In the genomic region with DNA sequence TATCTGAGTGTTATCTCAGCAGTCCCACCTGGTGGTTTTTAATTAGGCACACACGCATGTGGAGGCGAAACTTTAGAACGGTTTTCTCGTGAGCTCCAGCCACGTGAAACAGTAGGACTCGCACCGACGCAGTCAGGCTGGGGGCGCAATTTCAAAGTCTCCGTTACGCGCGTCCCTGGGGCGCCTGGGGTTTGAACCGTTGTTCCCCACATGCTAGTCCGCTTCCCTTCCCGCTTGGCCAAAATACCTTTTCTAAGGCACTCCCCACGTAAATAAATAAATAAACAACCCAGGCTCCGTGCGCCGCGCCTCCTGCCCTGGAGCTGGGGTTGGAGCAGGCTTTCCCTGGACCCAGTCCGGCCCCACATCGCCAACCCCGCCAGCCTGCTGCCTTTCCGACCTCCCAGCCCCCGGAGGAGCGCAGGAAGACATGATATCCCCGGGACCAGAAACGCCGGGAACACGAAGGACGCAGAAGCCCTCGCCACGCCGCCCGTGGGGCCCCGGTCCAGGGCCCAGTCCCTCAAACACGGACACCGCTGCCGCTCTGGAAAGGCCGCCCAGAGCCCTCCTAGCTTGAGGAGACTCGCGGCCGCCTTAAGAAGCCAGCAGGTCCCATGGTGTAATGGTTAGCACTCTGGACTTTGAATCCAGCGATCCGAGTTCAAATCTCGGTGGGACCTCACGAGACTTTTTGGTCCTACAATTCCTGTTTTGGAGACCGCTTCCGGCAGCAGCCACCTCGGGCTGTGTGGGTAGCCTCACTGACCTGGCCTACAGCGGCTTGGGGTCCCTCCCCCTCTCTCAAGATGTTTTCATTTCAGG, we compare ENCODE assay signal across 8 cellular contexts. TPM values are rescaled to one million over a fixed set of nuclear protein-coding genes. Genes with fewer than 3 reads are reported as not detected.
A peak's percentile ranks its signal among the peaks of the same experiment; 100 is the strongest.
DNase-seq lines count a peak whose midpoint lies in the region; ATAC-seq, FAIRE-seq and TF ChIP-seq lines count a peak whose summit lies in the region.

No MANE protein-coding gene starts in this region.

- no peak for TF ChIP-seq EP300 in H1 (IDR thresholded peaks at IDR 0.05; ENCODE audit: borderline replicate concordance in 1 of 2, low read depth in 2 of 2, low read length in 2 of 2)

- peaks cover 13% of the 10 kb centered on the region for H3K23me2 ChIP-seq in H1 (ENCODE audit: low read depth, low read length)

- peak overlapping the region; percentile 78 to 97 (median 95) for H3K4me3 ChIP-seq in H1 (ENCODE audit: extremely low read depth in 1 of 4, insufficient read depth in 2 of 4, low read depth in 3 of 4, low read length in 4 of 4)
- peak overlapping the region; percentile 93 for H3K4me3 ChIP-seq in mesendoderm (ENCODE audit: low read length)

- CTCF ChIA-PET in H1 (lab: Charles Lee; ENCODE audit: partially characterized antibody): interaction anchor here (0.6 to 1.5 kb wide), 7 partner anchors 10 to 99 kb away, joined by 3 to 7 read pairs (median 4); no protein-coding TSS in a partner anchor

- DNase-seq in COLO829 (ENCODE audit: low spot score) (peak; percentile 58), HT-29 (ENCODE audit: low spot score) (peak; percentile 97), H1 (ENCODE audit: low read depth in 1 of 2, low spot score in 2 of 2) (peak; percentile 70 to 99), mesendoderm (peak; percentile 94)
- DNase-seq in NK-92 treated with Interleukin-12 subunit alpha and Interleukin-12 subunit beta, amount 100 ng/mL, for 24 hours (lab: John Stamatoyannopoulos, UW): peak; percentile 80
- peak; percentile 77 to 93 for DNase-seq in activated CD8-positive, alpha-beta memory T cell treated with anti-CD3 and anti-CD28 coated beads for 4 hours (ENCODE audit: low read depth in 2 of 2)
- DNase-seq in stimulated activated CD8-positive, alpha-beta memory T cell treated with anti-CD3 and anti-CD28 coated beads, Interleukin-15, amount 100 ng/mL, for 1 hour (ENCODE audit: low read depth): peak; percentile 92

- no peaks in the 10 kb centered on the region for H3K79me2 ChIP-seq in H1 (ENCODE audit: control insufficient read depth in 1 of 2, insufficient read depth in 2 of 2, low read length in 2 of 2)
- H3K79me2 ChIP-seq in mesendoderm (ENCODE audit: control insufficient read depth, insufficient read depth, low read length): no peaks in the 10 kb centered on the region

- no peak overlapping the region; the same call in 1 of the 2 replicates for H2BK12ac ChIP-seq in H1 (ENCODE audit: low read depth, low read length)

- peak overlapping the region; percentile 79 for H2AFZ ChIP-seq in H1 (ENCODE audit: low read length)

- H2BK120ac ChIP-seq in H1 (replicated peaks; ENCODE audit: low read depth, low read length): no peak overlapping the region
- peak overlapping the region; percentile 52 for H2BK120ac ChIP-seq in mesendoderm (ENCODE audit: low read depth, low read length)

- peak in 2 of 3 experiments; percentile 3 to 23; a peak in 2 of 4 replicates for TF ChIP-seq CTCF in H1 (IDR thresholded peaks at IDR 0.05; ENCODE audit: control extremely low read depth in 1 of 3, insufficient read depth in 1 of 3, low read depth in 1 of 3, low read length in 3 of 3)

- ATAC-seq in GM21367 (IDR thresholded peaks at IDR 0.05; ENCODE audit: unreplicated experiment): peak; percentile 34

- no peaks in the 10 kb centered on the region for H4K20me1 ChIP-seq in H1 (replicated peaks in 1 of 2; ENCODE audit: control insufficient read depth in 1 of 2, insufficient read depth in 2 of 2, low read length in 2 of 2)

- H3K27me3 ChIP-seq in H1 (replicated peaks in 1 of 4; ENCODE audit: control insufficient read depth in 3 of 4, extremely low read depth in 1 of 4, insufficient read depth in 3 of 4, low read length in 3 of 4) (no peaks in the 10 kb centered on the region), mesendoderm (ENCODE audit: insufficient read depth, low read length, poor library complexity) (no peaks in the 10 kb centered on the region)

- TF ChIP-seq POLR2A in H1 (IDR thresholded peaks at IDR 0.05; ENCODE audit: control extremely low read depth in 1 of 2, low read depth in 2 of 2, low read length in 2 of 2): peak in 1 of 2 experiments; percentile 35; a peak in 2 of 3 replicates

- 1% methylated on average over 53 of the region's 53 CpGs; no CpG with 5 or more reads in 1 of the 2 experiments for WGBS in H1 (ENCODE audit: extremely low coverage in 1 of 2, insufficient coverage in 1 of 2, insufficient read length in 1 of 2, insufficient replicate concordance in 2 of 2, low coverage in 1 of 2, low lambda C conversion rate in 2 of 2, missing lambda C conversion rate in 1 of 2), 2 experiments
- no CpG with 5 or more reads among the region's 53 CpGs for WGBS in mesendoderm (ENCODE audit: extremely low coverage, insufficient coverage, low lambda C conversion rate)

- H3K4ac ChIP-seq in H1 (replicated peaks; ENCODE audit: insufficient read length, low read depth, low read length): peak overlapping the region; percentile 90
- no peak overlapping the region for H3K4ac ChIP-seq in mesendoderm (ENCODE audit: low read depth, low read length)

- no peak for FAIRE-seq in H1 (lab: Jason Lieb, UNC)

- H3K9me3 ChIP-seq in H1 (ENCODE audit: insufficient read depth in 2 of 2, low read depth in 1 of 2, low read length in 1 of 2): no peaks in the 10 kb centered on the region

- H3K79me1 ChIP-seq in H1 (ENCODE audit: low read depth, low read length) (no peaks in the 10 kb centered on the region), mesendoderm (ENCODE audit: low read length) (no peaks in the 10 kb centered on the region)

- H4K5ac ChIP-seq in H1 (ENCODE audit: insufficient read length, low read depth, low read length) (peak overlapping the region; percentile 90), mesendoderm (ENCODE audit: low read length) (no peak overlapping the region)

- H3K27ac ChIP-seq in H1 (ENCODE audit: low read depth, low read length): peak overlapping the region; percentile 82; the same call in 1 of the 2 replicates
- peak overlapping the region; percentile 90 for H3K27ac ChIP-seq in mesendoderm (ENCODE audit: low read depth, low read length)

- no peak overlapping the region for H3K14ac ChIP-seq in H1 (ENCODE audit: insufficient read length)

- H3K23ac ChIP-seq in H1 (ENCODE audit: insufficient read length) (no peak overlapping the region), mesendoderm (ENCODE audit: low read length) (no peak overlapping the region)

- H2BK15ac ChIP-seq in H1 (ENCODE audit: low read length): peak overlapping the region; percentile 61; the same call in 1 of the 2 replicates
- H2BK15ac ChIP-seq in mesendoderm (replicated peaks; ENCODE audit: low read depth): peak overlapping the region; percentile 77

- no peaks in the 10 kb centered on the region for H3K36me3 ChIP-seq in H1 (ENCODE audit: control insufficient read depth in 2 of 4, insufficient read depth in 4 of 4, low read length in 3 of 4)
- no peaks in the 10 kb centered on the region for H3K36me3 ChIP-seq in mesendoderm (ENCODE audit: control insufficient read depth, insufficient read depth, low read length)

- peak overlapping the region; percentile 87 for H4K91ac ChIP-seq in H1 (replicated peaks; ENCODE audit: insufficient read length, low read length)

- peak overlapping the region; percentile 86 to 99 for H3K4me2 ChIP-seq in H1 (ENCODE audit: insufficient read depth in 1 of 2, low read depth in 2 of 2, low read length in 2 of 2)
- peak overlapping the region; percentile 53 for H3K4me2 ChIP-seq in mesendoderm (ENCODE audit: low read length)

- no peak overlapping the region for H2BK20ac ChIP-seq in H1 (ENCODE audit: low read length)

- H4K8ac ChIP-seq in H1 (ENCODE audit: extremely low read depth, insufficient read depth, low read length) (peak overlapping the region; percentile 98; the same call in 1 of the 2 replicates), mesendoderm (ENCODE audit: low read depth, low read length) (no peak overlapping the region)

- H3K56ac ChIP-seq in H1 (replicated peaks; ENCODE audit: insufficient read length, low read depth, low read length): peak overlapping the region; percentile 81
- H3K56ac ChIP-seq in mesendoderm (ENCODE audit: low read length): peak overlapping the region; percentile 98

- H3K4me1 ChIP-seq in H1 (replicated peaks in 1 of 4; ENCODE audit: control insufficient read depth in 3 of 4, insufficient read depth in 4 of 4, low read length in 3 of 4) (peaks cover 0 to 3% (median 1%) of the 10 kb centered on the region in 4 experiments; a peak in 1 of 7 replicates), mesendoderm (ENCODE audit: control insufficient read depth, low read depth, low read length) (no peaks in the 10 kb centered on the region)

- no peak overlapping the region for H2AK5ac ChIP-seq in H1 (ENCODE audit: low read depth, low read length)
- H2AK5ac ChIP-seq in mesendoderm (ENCODE audit: low read length): no peak overlapping the region

- TF ChIP-seq RAD21 in H1 (IDR thresholded peaks at IDR 0.05 in 1 of 2, conservative IDR thresholded peaks at IDR 0.05 in 1 of 2; ENCODE audit: low read depth in 2 of 2, low read length in 2 of 2): no peak

- H2BK5ac ChIP-seq in H1 (ENCODE audit: low read depth, low read length) (peak overlapping the region; percentile 95), mesendoderm (ENCODE audit: low read length) (peak overlapping the region; percentile 81)

- H3K18ac ChIP-seq in H1 (ENCODE audit: extremely low read depth, low read length) (peak overlapping the region; percentile 96), mesendoderm (ENCODE audit: low read length) (peak overlapping the region; percentile 98)

- POLR2A ChIA-PET in H1 (lab: Charles Lee; ENCODE audit: partially characterized antibody): interaction anchor here (0.8 to 3.8 kb wide), 8 partner anchors 9 to 196 kb away, joined by 3 to 13 read pairs (median 4); a partner anchor contains a TSS

- H3K9ac ChIP-seq in H1 (replicated peaks in 1 of 4; ENCODE audit: extremely low read depth in 1 of 4, low read depth in 3 of 4, low read length in 3 of 4) (peak overlapping the region; percentile 56 to 88 (median 84)), mesendoderm (ENCODE audit: low read length) (peak overlapping the region; percentile 93)

RNA-seq across cellular contexts. Expression of a gene that starts 18.2 kb away (rescaled TPM):
- total RNA-seq in HT-29 (2014; rRNA removed; shearing (Covaris generic)): not detected in 2 replicates
- 0.73 and 1.4 TPM in 2 replicates for total RNA-seq in H1 (2021; fragmentation: NEBNext Ultra II Directional; extraction: Animal tissue kit (Norgen Biotek cat#: 25700))
- polyA plus RNA-seq in H1 (2011; rRNA removed): 1.3 and 1.7 TPM in 2 replicates
- 1.5 TPM for polyA plus RNA-seq in H1 (2011; cell fraction: cytosol; rRNA removed)
- polyA plus RNA-seq in H1 (2011; cell fraction: nucleus; rRNA removed): 0.39 TPM
- 1.1 to 1.6 TPM (median 1.3 TPM) in 4 replicates for polyA plus RNA-seq in H1 (2012, experiment 1 of 2)
- 1.9 TPM for polyA plus RNA-seq in H1 (2012, experiment 2 of 2)
- polyA plus RNA-seq in H1 (2013, experiment 1 of 2): 1.0 TPM
- 1.0 TPM for polyA plus RNA-seq in H1 (2013, experiment 2 of 2)
- 1.8 and 2.0 TPM in 2 replicates for polyA minus RNA-seq in H1 (2011; rRNA and poly(A)+ RNA removed)
- not detected for polyA minus RNA-seq in H1 (2011; cell fraction: cytosol; rRNA and poly(A)+ RNA removed)
- polyA minus RNA-seq in H1 (2011; cell fraction: nucleus; rRNA and poly(A)+ RNA removed): 1.00 TPM
- 1.0 TPM for polyA plus RNA-seq in mesendoderm (2013, experiment 1 of 2)
- 1.1 TPM for polyA plus RNA-seq in mesendoderm (2013, experiment 2 of 2)

RNA-seq across cellular contexts. Expression of a gene that starts 18.4 kb away (rescaled TPM):
- total RNA-seq in HT-29 (2014; rRNA removed; shearing (Covaris generic)): not detected in 2 replicates
- 1.1 and 1.3 TPM in 2 replicates for total RNA-seq in H1 (2021; fragmentation: NEBNext Ultra II Directional; extraction: Animal tissue kit (Norgen Biotek cat#: 25700))
- polyA plus RNA-seq in H1 (2011; rRNA removed): 2.5 and 3.6 TPM in 2 replicates
- polyA plus RNA-seq in H1 (2011; cell fraction: cytosol; rRNA removed): 2.1 TPM
- polyA plus RNA-seq in H1 (2011; cell fraction: nucleus; rRNA removed): 2.9 TPM
- 0.54 to 1.8 TPM (median 1.5 TPM) in 4 replicates for polyA plus RNA-seq in H1 (2012, experiment 1 of 2)
- 1.7 TPM for polyA plus RNA-seq in H1 (2012, experiment 2 of 2)
- 1.4 TPM for polyA plus RNA-seq in H1 (2013, experiment 1 of 2)
- polyA plus RNA-seq in H1 (2013, experiment 2 of 2): 1.4 TPM
- 1.3 and 3.8 TPM in 2 replicates for polyA minus RNA-seq in H1 (2011; rRNA and poly(A)+ RNA removed)
- polyA minus RNA-seq in H1 (2011; cell fraction: cytosol; rRNA and poly(A)+ RNA removed): 2.5 TPM
- 4.5 TPM for polyA minus RNA-seq in H1 (2011; cell fraction: nucleus; rRNA and poly(A)+ RNA removed)
- 2.9 TPM for polyA plus RNA-seq in mesendoderm (2013, experiment 1 of 2)
- 2.8 TPM for polyA plus RNA-seq in mesendoderm (2013, experiment 2 of 2)

RNA-seq across cellular contexts. Expression of a gene that starts 38.5 kb away (rescaled TPM):
- total RNA-seq in HT-29 (2014; rRNA removed; shearing (Covaris generic)): not detected in 2 replicates
- total RNA-seq in H1 (2021; fragmentation: NEBNext Ultra II Directional; extraction: Animal tissue kit (Norgen Biotek cat#: 25700)): 0.34 and 0.73 TPM in 2 replicates
- polyA plus RNA-seq in H1 (2011; rRNA removed): 0.45 and 1.2 TPM in 2 replicates
- polyA plus RNA-seq in H1 (2011; cell fraction: cytosol; rRNA removed): 0.49 TPM
- polyA plus RNA-seq in H1 (2011; cell fraction: nucleus; rRNA removed): 1.3 TPM
- 0.32 to 0.56 TPM (median 0.43 TPM) in 4 replicates for polyA plus RNA-seq in H1 (2012, experiment 1 of 2)
- polyA plus RNA-seq in H1 (2012, experiment 2 of 2): 0.88 TPM
- polyA plus RNA-seq in H1 (2013, experiment 1 of 2): 0.57 TPM
- 0.61 TPM for polyA plus RNA-seq in H1 (2013, experiment 2 of 2)
- polyA minus RNA-seq in H1 (2011; rRNA and poly(A)+ RNA removed): 0.39 and 0.73 TPM in 2 replicates
- polyA minus RNA-seq in H1 (2011; cell fraction: cytosol; rRNA and poly(A)+ RNA removed): 1.4 TPM
- 1.8 TPM for polyA minus RNA-seq in H1 (2011; cell fraction: nucleus; rRNA and poly(A)+ RNA removed)
- polyA plus RNA-seq in mesendoderm (2013, experiment 1 of 2): 5.7 TPM
- polyA plus RNA-seq in mesendoderm (2013, experiment 2 of 2): 5.0 TPM

RNA-seq across cellular contexts. Expression of a gene that starts 59.6 kb away (rescaled TPM):
- total RNA-seq in HT-29 (2014; rRNA removed; shearing (Covaris generic)): 0.18 TPM in 1 of 2 replicates, not detected in the other
- total RNA-seq in H1 (2021; fragmentation: NEBNext Ultra II Directional; extraction: Animal tissue kit (Norgen Biotek cat#: 25700)): 0.04 TPM in 1 of 2 replicates, not detected in the other
- not detected in 2 replicates for polyA plus RNA-seq in H1 (2011; rRNA removed)
- not detected for polyA plus RNA-seq in H1 (2011; cell fraction: cytosol; rRNA removed)
- polyA plus RNA-seq in H1 (2011; cell fraction: nucleus; rRNA removed): 0.01 TPM
- not detected in 4 replicates for polyA plus RNA-seq in H1 (2012, experiment 1 of 2)
- polyA plus RNA-seq in H1 (2012, experiment 2 of 2): not detected
- polyA plus RNA-seq in H1 (2013, experiment 1 of 2): 0.04 TPM
- not detected for polyA plus RNA-seq in H1 (2013, experiment 2 of 2)
- polyA minus RNA-seq in H1 (2011; rRNA and poly(A)+ RNA removed): not detected in 2 replicates
- polyA minus RNA-seq in H1 (2011; cell fraction: cytosol; rRNA and poly(A)+ RNA removed): not detected
- polyA minus RNA-seq in H1 (2011; cell fraction: nucleus; rRNA and poly(A)+ RNA removed): not detected
- not detected for polyA plus RNA-seq in mesendoderm (2013, experiment 1 of 2)
- not detected for polyA plus RNA-seq in mesendoderm (2013, experiment 2 of 2)

Comparison
In these comparisons a context has a peak if more than half of its experiments do, and no peak if none do; other contexts are left out.
1. Peak in every context shown above with its lines: DNase-seq, ATAC-seq, H3K4me3 ChIP-seq and H3K27ac ChIP-seq.